ENCODE assay signal across 16 cellular contexts in the genomic region with DNA sequence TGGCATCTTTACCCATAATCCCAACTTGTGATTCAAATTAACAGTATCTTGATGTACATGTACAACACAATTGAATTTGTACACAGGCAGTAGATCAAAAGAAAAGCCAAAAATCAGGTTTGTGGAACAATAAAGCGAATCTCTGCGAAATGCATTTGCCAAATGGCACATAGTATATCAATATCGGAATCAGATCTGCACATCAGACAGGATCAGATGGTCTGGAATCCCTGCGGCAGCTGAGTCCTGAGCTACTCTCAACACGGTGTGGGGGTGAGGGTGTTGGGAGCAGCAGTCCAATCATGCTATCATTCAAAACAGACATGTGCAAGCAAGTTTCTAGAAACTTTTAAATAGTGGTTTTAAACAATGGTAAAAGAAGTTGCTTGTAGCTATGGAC.
"Had no signal": no experiment of that assay in that cellular context is flagged by ENCODE, and none has a peak within 500 bp of the region (broad histone marks: within the 10 kb centered on the region; RNA-seq: fewer than 3 reads in every experiment).

No MANE protein-coding gene starts in this region.

- H3K9me3 Mint-ChIP-seq: activated CD4-positive, alpha-beta memory T cell treated with anti-CD3 and anti-CD28 coated beads for 36 hours had no signal

- H3K27me3 Mint-ChIP-seq: activated CD4-positive, alpha-beta memory T cell treated with anti-CD3 and anti-CD28 coated beads for 36 hours; activated naive CD8-positive, alpha-beta T cell treated with anti-CD3 and anti-CD28 coated beads, Interleukin-2, amount 10 ng/mL, durations not matched to agents 7 days and 5 days had no signal

- H3K4me1 Mint-ChIP-seq: activated naive CD8-positive, alpha-beta T cell treated with anti-CD3 and anti-CD28 coated beads, Interleukin-2, amount 10 ng/mL, durations not matched to agents 7 days and 5 days; naive thymus-derived CD4-positive, alpha-beta T cell had no signal

- H3K9me3 ChIP-seq: colonic mucosa, right atrium auricular region had no signal

- H3K4me1 ChIP-seq: colonic mucosa, right atrium auricular region had no signal

- H3K36me3 ChIP-seq: colonic mucosa, right atrium auricular region had no signal

- DNase-seq: activated CD4-positive, CD25-positive, alpha-beta regulatory T cell treated with anti-CD3 and anti-CD28 coated beads, Interleukin-2, amount 50 U/mL, for 72 hours; activated CD8-positive, alpha-beta memory T cell treated with anti-CD3 and anti-CD28 coated beads, Interleukin-2, amount 50 U/mL, for 4 hours; activated naive CD8-positive, alpha-beta T cell treated with anti-CD3 and anti-CD28 coated beads, Interleukin-2, amount 10 ng/mL, durations not matched to agents 7 days and 5 days; anterior cingulate cortex; colonic mucosa; effector CD4-positive, alpha-beta T cell; kidney glomerular epithelial cell; midbrain; naive thymus-derived CD4-positive, alpha-beta T cell; small intestine; stimulated activated CD4-positive, alpha-beta T cell treated with anti-CD3 and anti-CD28 coated beads, Interleukin-2, amount 100 ng/mL, for 24 hours; stimulated activated naive CD4-positive, alpha-beta T cell had no signal

- H3K36me3 Mint-ChIP-seq: activated CD4-positive, alpha-beta memory T cell treated with anti-CD3 and anti-CD28 coated beads for 36 hours; activated naive CD8-positive, alpha-beta T cell treated with anti-CD3 and anti-CD28 coated beads, Interleukin-2, amount 10 ng/mL, durations not matched to agents 7 days and 5 days; naive thymus-derived CD4-positive, alpha-beta T cell had no signal

- H3K27me3 ChIP-seq: cardiac muscle cell, colonic mucosa, right atrium auricular region had no signal

- H3K4me3 Mint-ChIP-seq: activated CD4-positive, alpha-beta memory T cell treated with anti-CD3 and anti-CD28 coated beads for 36 hours; activated naive CD8-positive, alpha-beta T cell treated with anti-CD3 and anti-CD28 coated beads, Interleukin-2, amount 10 ng/mL, durations not matched to agents 7 days and 5 days; activated T-cell treated with anti-CD3 and anti-CD28 coated beads, Interleukin-2, amount 50 U/mL, for 72 hours; naive thymus-derived CD4-positive, alpha-beta T cell had no signal

- ATAC-seq: naive thymus-derived CD4-positive, alpha-beta T cell had no signal

- H3K4me3 ChIP-seq: cardiac muscle cell, colonic mucosa, right atrium auricular region had no signal

- H3K27ac ChIP-seq: cardiac muscle cell, colonic mucosa, right atrium auricular region had no signal

- H3K27ac Mint-ChIP-seq: activated CD4-positive, alpha-beta memory T cell treated with anti-CD3 and anti-CD28 coated beads for 36 hours; activated naive CD8-positive, alpha-beta T cell treated with anti-CD3 and anti-CD28 coated beads, Interleukin-2, amount 10 ng/mL, durations not matched to agents 7 days and 5 days; activated T-cell treated with anti-CD3 and anti-CD28 coated beads, Interleukin-2, amount 50 U/mL, for 72 hours; naive thymus-derived CD4-positive, alpha-beta T cell had no signal
